ENCODE assay signal across 19 cellular contexts in genomic region chr14:105470163-105470811, GRCh38. TPM values are rescaled to one million over a fixed set of nuclear protein-coding genes. Genes with fewer than 3 reads are reported as not detected.
A peak's percentile ranks its signal among the peaks of the same experiment; 100 is the strongest.
DNase-seq lines count a peak whose midpoint lies in the region; ATAC-seq and TF ChIP-seq lines count a peak whose summit lies in the region.
"Had no signal": no experiment of that assay in that cellular context is flagged by ENCODE, and none has a peak within 500 bp of the region (broad histone marks: within the 10 kb centered on the region; RNA-seq: fewer than 3 reads in every experiment).

No MANE protein-coding gene starts in this region.

- H3K4me1 ChIP-seq in HEK293 (ENCODE audit: control insufficient read depth, insufficient read depth, low read length): peaks cover 16% of the 10 kb centered on the region
- peaks cover 12% of the 10 kb centered on the region for H3K4me1 ChIP-seq in right cardiac atrium (ENCODE audit: control insufficient read depth, insufficient read depth, low read length)

- ATAC-seq in right cardiac atrium: no peak
- ATAC-seq in GM19397 (IDR thresholded peaks at IDR 0.05; ENCODE audit: unreplicated experiment): no peak
- ATAC-seq: activated CD8-positive, alpha-beta memory T cell treated with anti-CD3 and anti-CD28 coated beads, Interleukin-2, amount 10 ng/mL, durations not matched to agents 7 days and 5 days; naive thymus-derived CD8-positive, alpha-beta T cell had no signal

- 72% methylated on average over 41 of the region's 41 CpGs for WGBS in right cardiac atrium

- intact Hi-C loops in right cardiac atrium (cut with DNase I): no loop called here

- no peak overlapping the region for H3K4me3 ChIP-seq in HEK293 (ENCODE audit: low read depth, low read length)
- H3K4me3 ChIP-seq in right cardiac atrium (ENCODE audit: low read length): no peak overlapping the region
- H3K4me3 ChIP-seq: tibial nerve had no signal

- CTCF ChIA-PET in HEK293 (lab: Yijun Ruan, JAX): interaction anchor here (1.0 to 5.7 kb wide), 3 partner anchors 11 to 20 kb away, joined by 4 to 36 read pairs (median 31); partner anchors contain the start of gene CRIP1

- DNase-seq in right cardiac atrium (no peak), DMS114 treated with DMSO at 0.1 percent for 48 hours (lab: John Stamatoyannopoulos, UW; ENCODE audit: unreplicated experiment) (no peak), NCI-H1694 treated with DMSO at 0.1 percent for 48 hours (lab: John Stamatoyannopoulos, UW) (no peak)
- DNase-seq: activated CD4-positive, alpha-beta T cell treated with anti-CD3 and anti-CD28 coated beads for 48 hours; activated CD8-positive, alpha-beta memory T cell treated with anti-CD3 and anti-CD28 coated beads, Interleukin-2, amount 10 ng/mL, durations not matched to agents 7 days and 5 days; AML-193; cortex of kidney; foreskin fibroblast; mesendoderm; naive thymus-derived CD8-positive, alpha-beta T cell; posterior cingulate gyrus; SHP77 treated with DMSO at 0.1 percent for 48 hours; stimulated activated naive B cell treated with anti-CD40 and anti-IgM and Interleukin-4, amounts not matched to agents 10 μg/mL and 1 μg/mL and 100 μg/mL, for 72 hours had no signal

- H3K9me3 ChIP-seq in HEK293 (ENCODE audit: control insufficient read depth, insufficient read depth, low read depth, low read length) (no peaks in the 10 kb centered on the region), right cardiac atrium (ENCODE audit: control insufficient read depth, low read length) (no peaks in the 10 kb centered on the region)
- H3K9me3 ChIP-seq: tibial nerve had no signal

- no peak for TF ChIP-seq CTCF in HEK293 (tag by site-specific recombination; IDR thresholded peaks at IDR 0.05)

- POLR2A ChIA-PET in HEK293 (lab: Yijun Ruan, JAX): interaction anchor here (1.1 to 1.4 kb wide), 3 partner anchors 10 to 58 kb away, joined by 3 to 4 read pairs (median 3); no protein-coding TSS in a partner anchor

- H3K27me3 ChIP-seq in right cardiac atrium (ENCODE audit: control insufficient read depth, insufficient read depth): no peaks in the 10 kb centered on the region

- H3K27ac ChIP-seq in HEK293 (ENCODE audit: extremely low read depth, low read depth, low read length): peak overlapping the region; percentile 47
- H3K27ac ChIP-seq in angular gyrus (ENCODE audit: low read depth, low read length): peak overlapping the region; percentile 55
- H3K27ac ChIP-seq in right cardiac atrium (ENCODE audit: low read length): peak overlapping the region; percentile 82
- peak overlapping the region; percentile 76 for H3K27ac ChIP-seq in temporal lobe (ENCODE audit: low read depth, low read length)
- H3K27ac ChIP-seq: epithelial cell of prostate had no signal

- peaks cover 0 to 45% of the 10 kb centered on the region in 2 experiments; a peak in 1 of 3 replicates for H3K36me3 ChIP-seq in HEK293 (ENCODE audit: control insufficient read depth in 2 of 2, insufficient read depth in 1 of 2, low read length in 2 of 2)

TF ChIP-seq in HEK293, 187 proteins besides CTCF, POLR2A, EP300 and RAD21:
- TF ChIP-seq ZNF433 (tag by site-specific recombination; IDR thresholded peaks at IDR 0.05; ENCODE audit: low read depth) (no peak), ZNF654 (tag by site-specific recombination; IDR thresholded peaks at IDR 0.05; ENCODE audit: low read depth) (no peak), KLF10 (tag by site-specific recombination; IDR thresholded peaks at IDR 0.05) (no peak), ZNF391 (tag by site-specific recombination; IDR thresholded peaks at IDR 0.05; ENCODE audit: borderline replicate concordance, low read depth) (no peak), ZNF645 (tag by site-specific recombination; IDR thresholded peaks at IDR 0.05) (no peak), ZNF677 (tag by site-specific recombination; IDR thresholded peaks at IDR 0.05) (no peak), ZNF169 (tag by site-specific recombination; IDR thresholded peaks at IDR 0.05) (no peak), ZSCAN30 (tag by site-specific recombination; IDR thresholded peaks at IDR 0.05) (no peak), ZSCAN16 (tag by site-specific recombination; IDR thresholded peaks at IDR 0.05) (no peak), ZNF571 (tag by site-specific recombination; IDR thresholded peaks at IDR 0.05) (no peak), BCL11A (tag by site-specific recombination; IDR thresholded peaks at IDR 0.05; ENCODE audit: low read depth) (no peak), ZNF239 (tag by site-specific recombination; IDR thresholded peaks at IDR 0.05) (no peak), ZNF76 (tag by site-specific recombination; IDR thresholded peaks at IDR 0.05; ENCODE audit: borderline replicate concordance, low read depth) (no peak), ZNF398 (tag by site-specific recombination; IDR thresholded peaks at IDR 0.05) (no peak), ZNF843 (tag by site-specific recombination; IDR thresholded peaks at IDR 0.05) (no peak)

RNA-seq across cellular contexts. Expression of gene CRIP2, which starts 4.3 kb away (rescaled TPM):
- total RNA-seq in right cardiac atrium (1,000 to 10,000 TPM; 1,091 to 1,370 (median 1,238) TPM), temporal lobe (94.9 TPM)
- 1,790 TPM for polyA plus RNA-seq in right cardiac atrium

RNA-seq across cellular contexts. Expression of gene CRIP1, which starts 16.4 kb away (rescaled TPM):
- total RNA-seq in right cardiac atrium: 100 to 1,000 TPM; 161 to 218 (median 192) TPM
- 243 TPM for polyA plus RNA-seq in right cardiac atrium
- 2.0 TPM for total RNA-seq in temporal lobe

RNA-seq across cellular contexts. Expression of gene TEDC1, which starts 20.8 kb away (rescaled TPM):
- total RNA-seq in right cardiac atrium: 1 to 10 TPM; 5.2 to 6.9 (median 5.8) TPM
- 6.5 TPM for polyA plus RNA-seq in right cardiac atrium
- 3.0 TPM for total RNA-seq in temporal lobe

RNA-seq across cellular contexts. Expression of gene MTA1, which starts 50.7 kb away (rescaled TPM):
- total RNA-seq in right cardiac atrium (100 to 1,000 TPM; 121 to 179 (median 157) TPM), temporal lobe (48.9 TPM)
- 131 TPM for polyA plus RNA-seq in right cardiac atrium

RNA-seq across cellular contexts. Expression of gene TMEM121, which starts 56.1 kb away (rescaled TPM):
- 1 to 10 TPM; 2.8 to 4.4 (median 3.6) TPM for total RNA-seq in right cardiac atrium
- polyA plus RNA-seq in right cardiac atrium: 2.3 TPM
- 20.2 TPM for total RNA-seq in temporal lobe

Comparison
In these comparisons a context has a peak if more than half of its experiments do, and no peak if none do; other contexts are left out.
1. RNA of gene CRIP2, which starts 4.3 kb away (total RNA-seq): 1,091 to 1,370 TPM in right cardiac atrium; 94.9 TPM in temporal lobe (single experiment); every median in the first group is over 10 times any median in the second.
2. RNA of gene CRIP1, which starts 16.4 kb away (total RNA-seq): 161 to 218 TPM in right cardiac atrium; 2.0 TPM in temporal lobe (single experiment); every median in the first group is over 10 times any median in the second.
3. Peak in every context shown above with its lines, with median percentiles within 50 percentile points of each other: H3K27ac ChIP-seq.